Comparison of ENCODE assay signal across 13 cellular contexts in genomic region chr6:132003516-132004178, GRCh38. TPM values are rescaled to one million over a fixed set of nuclear protein-coding genes. Genes with fewer than 3 reads are reported as not detected.
"Had no signal": no experiment of that assay in that cellular context is flagged by ENCODE, and none has a peak within 500 bp of the region (broad histone marks: within the 10 kb centered on the region; RNA-seq: fewer than 3 reads in every experiment).

No MANE protein-coding gene starts in this region.

- DNase-seq: activated CD8-positive, alpha-beta memory T cell treated with anti-CD3 and anti-CD28 coated beads for 24 hours; activated gamma-delta T cell; activated T-cell treated with anti-CD3 and anti-CD28 coated beads, Interleukin-2, amount 50 U/mL, for 72 hours; effector memory CD4-positive, alpha-beta T cell; head of caudate nucleus; left ventricle myocardium superior; occipital lobe; stimulated activated naive CD8-positive, alpha-beta T cell treated with anti-CD3 and anti-CD28 coated beads, Interleukin-15, Interleukin-2, amounts not matched to agents 100 U/mL and 50 U/mL, for 24 hours; T-helper 1 cell; T-helper 9 cell; transverse colon had no signal

- H3K9me3 ChIP-seq: ascending aorta had no signal

- H3K27ac ChIP-seq: ascending aorta had no signal

- ATAC-seq: activated CD4-positive, CD25-positive, alpha-beta regulatory T cell treated with anti-CD3 and anti-CD28 coated beads, Interleukin-2, amount 50 U/mL, for 24 hours; activated T-cell treated with anti-CD3 and anti-CD28 coated beads, Interleukin-2, amount 50 U/mL, for 72 hours; left ventricle myocardium superior; stimulated activated naive CD8-positive, alpha-beta T cell treated with anti-CD3 and anti-CD28 coated beads, Interleukin-15, Interleukin-2, amounts not matched to agents 100 U/mL and 50 U/mL, for 24 hours had no signal

- H3K4me3 ChIP-seq: ascending aorta, transverse colon had no signal

- H3K36me3 ChIP-seq: ascending aorta, transverse colon had no signal

- H3K27me3 ChIP-seq: ascending aorta, transverse colon had no signal

RNA-seq across cellular contexts. Expression of gene CCN2, which starts 52.5 kb away (rescaled TPM):
- total RNA-seq: activated T-cell treated with anti-CD3 and anti-CD28 coated beads, Interleukin-2, amount 50 U/mL, for 72 hours had no signal
